19 cellular contexts compared by ENCODE assay signal in genomic region chr2:110875384-110875725, GRCh38.
"Had no signal": no experiment of that assay in that cellular context is flagged by ENCODE, and none has a peak within 500 bp of the region (broad histone marks: within the 10 kb centered on the region; RNA-seq: fewer than 3 reads in every experiment).

No MANE protein-coding gene starts in this region.

- H3K4me1 ChIP-seq: esophagus squamous epithelium, gastrocnemius medialis, stomach, suprapubic skin, transverse colon had no signal

- H3K27ac Mint-ChIP-seq: activated naive CD4-positive, alpha-beta T cell treated with anti-CD3 and anti-CD28 coated beads, Interleukin-2, amount 50 U/mL, for 24 hours; effector memory CD8-positive, alpha-beta T cell; memory B cell; stimulated activated effector memory CD8-positive, alpha-beta T cell treated with anti-CD3 and anti-CD28 coated beads, Interleukin-12 subunit alpha, Interleukin-12 subunit beta, amount 100 ng/mL, for 72 hours had no signal

- DNase-seq: activated gamma-delta T cell treated with Interleukin-2 at 50 U/mL for 16 hours; activated T-cell treated with anti-CD3 and anti-CD28 coated beads, Interleukin-2, amount 50 U/mL, for 1 hour; aorta; brain microvascular endothelial cell; central memory CD4-positive, alpha-beta T cell; effector memory CD8-positive, alpha-beta T cell; esophagus squamous epithelium; gastrocnemius medialis; posterior cingulate gyrus; small intestine; stimulated activated CD4-positive, alpha-beta T cell treated with anti-CD3 and anti-CD28 coated beads, Interleukin-2, amount 100 ng/mL, for 24 hours; stomach; T-helper 2 cell; transverse colon had no signal

- H3K27me3 ChIP-seq: gastrocnemius medialis, transverse colon had no signal

- H3K4me3 ChIP-seq: esophagus squamous epithelium, gastrocnemius medialis, stomach, suprapubic skin, transverse colon had no signal

- H3K4me3 Mint-ChIP-seq: activated naive CD4-positive, alpha-beta T cell treated with anti-CD3 and anti-CD28 coated beads, Interleukin-2, amount 50 U/mL, for 24 hours; effector memory CD8-positive, alpha-beta T cell; stimulated activated effector memory CD8-positive, alpha-beta T cell treated with anti-CD3 and anti-CD28 coated beads, Interleukin-12 subunit alpha, Interleukin-12 subunit beta, amount 100 ng/mL, for 72 hours had no signal

- H3K36me3 ChIP-seq: brain microvascular endothelial cell, esophagus squamous epithelium, gastrocnemius medialis, stomach, suprapubic skin, transverse colon had no signal

- H3K9me3 ChIP-seq: gastrocnemius medialis, suprapubic skin, transverse colon had no signal

- H3K36me3 Mint-ChIP-seq: stimulated activated effector memory CD8-positive, alpha-beta T cell treated with anti-CD3 and anti-CD28 coated beads, Interleukin-12 subunit alpha, Interleukin-12 subunit beta, amount 100 ng/mL, for 72 hours had no signal

- H3K27ac ChIP-seq: brain microvascular endothelial cell, esophagus squamous epithelium, gastrocnemius medialis, stomach, suprapubic skin, transverse colon had no signal

- ATAC-seq: effector memory CD8-positive, alpha-beta T cell; gastrocnemius medialis; sciatic nerve; stimulated activated effector memory CD8-positive, alpha-beta T cell treated with anti-CD3 and anti-CD28 coated beads, Interleukin-12 subunit alpha, Interleukin-12 subunit beta, amount 100 ng/mL, for 72 hours had no signal
